23 cellular contexts compared by ENCODE assay signal in genomic region chr4:55272576-55272975, GRCh38.
"Had no signal": no experiment of that assay in that cellular context is flagged by ENCODE, and none has a peak within 500 bp of the region (broad histone marks: within the 10 kb centered on the region; RNA-seq: fewer than 3 reads in every experiment).

No MANE protein-coding gene starts in this region.

- H3K9me3 Mint-ChIP-seq: mesothelial cell of epicardium; nephron; stimulated activated naive B cell treated with anti-CD40 and anti-IgM and Interleukin-4, amounts not matched to agents 10 μg/mL and 1 μg/mL and 100 μg/mL, for 72 hours; stimulated activated naive CD8-positive, alpha-beta T cell treated with anti-CD3 and anti-CD28 coated beads, Interleukin-15, amount 100 ng/mL, for 72 hours had no signal

- H2AFZ ChIP-seq: parathyroid adenoma had no signal

- H3K36me3 Mint-ChIP-seq: immature natural killer cell; memory B cell; mesothelial cell of epicardium; stimulated activated naive B cell treated with anti-CD40 and anti-IgM and Interleukin-4, amounts not matched to agents 10 μg/mL and 1 μg/mL and 100 μg/mL, for 72 hours had no signal

- H3K4me3 Mint-ChIP-seq: immature natural killer cell; memory B cell; mesothelial cell of epicardium; nephron; stimulated activated naive B cell treated with anti-CD40 and anti-IgM and Interleukin-4, amounts not matched to agents 10 μg/mL and 1 μg/mL and 100 μg/mL, for 72 hours; stimulated activated naive CD8-positive, alpha-beta T cell treated with anti-CD3 and anti-CD28 coated beads, Interleukin-15, amount 100 ng/mL, for 72 hours had no signal

- H3K9ac ChIP-seq: parathyroid adenoma had no signal

- H3K27me3 ChIP-seq: esophagus squamous epithelium, testis, tibial nerve had no signal

- DNase-seq: cortex of kidney; dorsolateral prefrontal cortex; effector CD8-positive, alpha-beta T cell; esophagus squamous epithelium; foreskin fibroblast; immature natural killer cell; kidney; left cardiac atrium; left ventricle myocardium inferior; lower lobe of right lung; stimulated activated CD4-positive, alpha-beta T cell treated with anti-CD3 and anti-CD28 coated beads, Interleukin-2, amount 100 ng/mL, for 24 hours; stimulated activated CD4-positive, alpha-beta T cell treated with anti-CD3 and anti-CD28 coated beads, Interleukin-4, amount 100 ng/mL, for 4 hours; stimulated activated naive B cell treated with anti-CD40 and anti-IgM and Interleukin-4, amounts not matched to agents 10 μg/mL and 1 μg/mL and 100 μg/mL, for 72 hours; stimulated activated naive CD8-positive, alpha-beta T cell treated with anti-CD3 and anti-CD28 coated beads, Interleukin-15, amount 100 ng/mL, for 72 hours; testis had no signal

- H3K27ac Mint-ChIP-seq: immature natural killer cell; memory B cell; mesothelial cell of epicardium; nephron; stimulated activated naive B cell treated with anti-CD40 and anti-IgM and Interleukin-4, amounts not matched to agents 10 μg/mL and 1 μg/mL and 100 μg/mL, for 72 hours; stimulated activated naive CD8-positive, alpha-beta T cell treated with anti-CD3 and anti-CD28 coated beads, Interleukin-15, amount 100 ng/mL, for 72 hours had no signal

- H3K79me2 ChIP-seq: parathyroid adenoma had no signal

- H3K27ac ChIP-seq: dorsolateral prefrontal cortex, esophagus squamous epithelium, gastroesophageal sphincter, left ventricle myocardium inferior, lower lobe of right lung, parathyroid adenoma, prostate gland, testis, tibial nerve had no signal

- ATAC-seq: gastroesophageal sphincter; left cardiac atrium; lower lobe of right lung; sciatic nerve; stimulated activated naive B cell treated with anti-CD40 and anti-IgM and Interleukin-4, amounts not matched to agents 10 μg/mL and 1 μg/mL and 100 μg/mL, for 72 hours; stimulated activated naive CD8-positive, alpha-beta T cell treated with anti-CD3 and anti-CD28 coated beads, Interleukin-15, amount 100 ng/mL, for 72 hours had no signal

- H3K4me3 ChIP-seq: dorsolateral prefrontal cortex, esophagus squamous epithelium, gastroesophageal sphincter, left ventricle myocardium inferior, lower lobe of right lung, prostate gland, testis, tibial nerve had no signal

- H3K9me3 ChIP-seq: esophagus squamous epithelium, gastroesophageal sphincter, left ventricle myocardium inferior, lower lobe of right lung, prostate gland, testis, tibial nerve had no signal

- H3K4me1 ChIP-seq: esophagus squamous epithelium, gastroesophageal sphincter, left ventricle myocardium inferior, parathyroid adenoma, prostate gland, testis, tibial nerve had no signal

- H3K4me1 Mint-ChIP-seq: immature natural killer cell; memory B cell; mesothelial cell of epicardium; nephron; stimulated activated naive B cell treated with anti-CD40 and anti-IgM and Interleukin-4, amounts not matched to agents 10 μg/mL and 1 μg/mL and 100 μg/mL, for 72 hours; stimulated activated naive CD8-positive, alpha-beta T cell treated with anti-CD3 and anti-CD28 coated beads, Interleukin-15, amount 100 ng/mL, for 72 hours had no signal

- H3K36me3 ChIP-seq: esophagus squamous epithelium, gastroesophageal sphincter, left ventricle myocardium inferior, lower lobe of right lung, prostate gland, tibial nerve had no signal
